ENCODE assay signal across 11 cellular contexts in the genomic region with DNA sequence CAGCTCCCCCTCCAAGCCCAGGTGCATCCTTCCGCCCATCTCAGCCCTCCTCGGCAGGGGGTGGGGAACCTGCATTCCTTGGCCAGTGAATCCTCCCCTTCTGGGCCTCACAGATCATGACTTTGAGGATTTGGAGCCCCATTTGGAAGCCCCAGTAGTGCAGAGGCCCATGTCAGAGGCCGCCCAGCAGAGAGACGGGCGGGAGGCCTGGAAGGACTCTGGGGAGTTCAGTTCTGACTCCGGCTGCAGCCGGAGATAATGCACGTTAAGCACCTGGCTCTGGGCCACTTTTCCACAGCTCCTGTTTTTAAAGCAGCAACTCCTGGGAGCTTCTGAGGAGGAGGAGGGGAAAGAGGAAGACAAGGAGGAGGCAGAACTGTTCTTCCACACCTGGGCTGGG. TPM values are rescaled to one million over a fixed set of nuclear protein-coding genes. Genes with fewer than 3 reads are reported as not detected.
DNase-seq lines count a peak whose midpoint lies in the region; ATAC-seq and TF ChIP-seq lines count a peak whose summit lies in the region.
"Had no signal": no experiment of that assay in that cellular context is flagged by ENCODE, and none has a peak within 500 bp of the region (broad histone marks: within the 10 kb centered on the region; RNA-seq: fewer than 3 reads in every experiment).

No MANE protein-coding gene starts in this region.

- no peak for ATAC-seq in left lobe of liver
- ATAC-seq in GM18858 (IDR thresholded peaks at IDR 0.05; ENCODE audit: unreplicated experiment): no peak

- peak overlapping the region; percentile 48 for H3K27ac ChIP-seq in 22Rv1
- H3K27ac ChIP-seq: KMS-11 had no signal

- TF ChIP-seq CTCF in 22Rv1 (IDR thresholded peaks at IDR 0.05): no peak

- DNase-seq in NCI-H1105 (lab: John Stamatoyannopoulos, UW): peak; percentile 78
- DNase-seq in astrocyte of the hippocampus (ENCODE audit: low read depth, low spot score): peak; percentile 63
- DNase-seq in left lobe of liver (ENCODE audit: low spot score): peak; percentile 67
- no peak for DNase-seq in stimulated activated naive CD4-positive, alpha-beta T cell (lab: John Stamatoyannopoulos, UW)
- no peak for DNase-seq in SKM-1 treated with dmso at 0.1 percent for 144 hours (lab: John Stamatoyannopoulos, UW; ENCODE audit: unreplicated experiment)
- no peak for DNase-seq in activated CD8-positive, alpha-beta memory T cell treated with anti-CD3 and anti-CD28 coated beads, Interleukin-2, amount 50 U/mL, for 48 hours
- DNase-seq: T-helper 1 cell had no signal

RNA-seq across cellular contexts. Expression of a gene that starts 14.9 kb away (rescaled TPM):
- 28.0 TPM for total RNA-seq in left lobe of liver
- total RNA-seq: B cell had no signal

Comparison
In these comparisons a context has a peak if more than half of its experiments do, and no peak if none do; other contexts are left out.
1. DNase-seq: peak in NCI-H1105 (single experiment), astrocyte of the hippocampus (single experiment) and left lobe of liver (single experiment); none in stimulated activated naive CD4-positive, alpha-beta T cell (0 of 6), SKM-1 treated with dmso at 0.1 percent for 144 hours (single experiment) and activated CD8-positive, alpha-beta memory T cell treated with anti-CD3 and anti-CD28 coated beads, Interleukin-2, amount 50 U/mL, for 48 hours (single experiment).